In genomic region chr10:97180986-97181385, GRCh38 we compare ENCODE assay signal across 19 cellular contexts. TPM values are rescaled to one million over a fixed set of nuclear protein-coding genes. Genes with fewer than 3 reads are reported as not detected.
DNase-seq lines count a peak whose midpoint lies in the region; ATAC-seq, FAIRE-seq and TF ChIP-seq lines count a peak whose summit lies in the region.
"Had no signal": no experiment of that assay in that cellular context is flagged by ENCODE, and none has a peak within 500 bp of the region (broad histone marks: within the 10 kb centered on the region; RNA-seq: fewer than 3 reads in every experiment).

No MANE protein-coding gene starts in this region.

- H3K27me3 ChIP-seq in OCI-LY1 (ENCODE audit: insufficient read depth, low read length) (no peaks in the 10 kb centered on the region), spleen (replicated peaks in 1 of 7) (peaks cover 0 to 92% (median 26%) of the 10 kb centered on the region in 7 donors)

- WGBS in spleen, 5 donors = 89 to 93% (median 91%) methylated on average over 8 to 10 of the region's 10 CpGs

- H2AFZ ChIP-seq in OCI-LY1 (ENCODE audit: low read length) = no peak overlapping the region
- H2AFZ ChIP-seq: GM23248 had no signal

- ATAC-seq in GM21737 (IDR thresholded peaks at IDR 0.05; ENCODE audit: unreplicated experiment) = no peak
- ATAC-seq: A549; CD8-positive, alpha-beta T cell; HCT116 had no signal

- DNase-seq in HTR-8/SVneo (ENCODE audit: insufficient read length, low spot score) = no peak
- DNase-seq in islet precursor cell = peak; percentile 47
- peak; percentile 51 for DNase-seq in spleen
- no peak for DNase-seq in NK-92 (lab: John Stamatoyannopoulos, UW; ENCODE audit: unreplicated experiment)
- DNase-seq in NCI-H446 (lab: John Stamatoyannopoulos, UW) = no peak
- DNase-seq: CD8-positive, alpha-beta T cell; COR-L47; DMS153; DMS79 treated with DMSO at 0.1 percent for 48 hours; EL; GM23248 had no signal

- no peaks in the 10 kb centered on the region for H3F3A ChIP-seq in OCI-LY1 (ENCODE audit: insufficient read depth, low read length)

- H3K9me2 ChIP-seq in OCI-LY1 (ENCODE audit: low read depth, low read length) = no peaks in the 10 kb centered on the region

- TF ChIP-seq CTCF in OCI-LY1 (IDR thresholded peaks at IDR 0.05; ENCODE audit: low read length) (no peak), spleen (IDR thresholded peaks at IDR 0.05 in 8 of 11, conservative IDR thresholded peaks at IDR 0.05 in 3 of 11) (no peak)

- H3K9me3 ChIP-seq in OCI-LY1 (ENCODE audit: low read length) (no peaks in the 10 kb centered on the region), spleen (no peaks in the 10 kb centered on the region)
- H3K9me3 ChIP-seq: A549 had no signal

- no peaks in the 10 kb centered on the region for H3K36me3 ChIP-seq in OCI-LY1 (ENCODE audit: insufficient read depth, low read length)
- H3K36me3 ChIP-seq in spleen = no peaks in the 10 kb centered on the region

- H3K4me1 ChIP-seq in OCI-LY1 (ENCODE audit: insufficient read depth, low read length, severe bottlenecking) (peaks cover 23% of the 10 kb centered on the region), spleen (peaks cover 6 to 12% (median 10%) of the 10 kb centered on the region in 6 donors)

- FAIRE-seq in HTR-8/SVneo (lab: Jason Lieb, UNC) = peak; percentile 28
- FAIRE-seq: A549, D721Med, G401.6, GM12891, H54 had no signal

- no peak for TF ChIP-seq POLR2A in spleen (IDR thresholded peaks at IDR 0.05)

- peak overlapping the region; percentile 42; the same call in 1 of the 2 replicates for H3K4me2 ChIP-seq in OCI-LY1 (ENCODE audit: low read length)
- H3K4me2 ChIP-seq: A549 had no signal

- intact Hi-C loops in spleen (cut with DNase I; ENCODE audit: low total_unique reads) = no loop called here

- H3K79me2 ChIP-seq in OCI-LY1 (ENCODE audit: insufficient read depth, low read length) = 0 out of 2 replicates have a peak, but pooled peaks cover 12% of the 10 kb centered on the region

- H3K9ac ChIP-seq in OCI-LY1 (ENCODE audit: low read length) = no peak overlapping the region; the same call in 1 of the 2 replicates
- H3K9ac ChIP-seq: GM23248 had no signal

- H3K4me3 ChIP-seq in OCI-LY1 (ENCODE audit: low read depth, low read length, poor library complexity, severe bottlenecking) (no peak overlapping the region), spleen (no peak overlapping the region)
- H3K4me3 ChIP-seq: A549, GM23248 had no signal

- no peak overlapping the region for H3K27ac ChIP-seq in OCI-LY1 (ENCODE audit: low read depth, low read length, poor library complexity, severe bottlenecking)
- no peak overlapping the region for H3K27ac ChIP-seq in spleen
- H3K27ac ChIP-seq: A549, GM23248 had no signal

- no peaks in the 10 kb centered on the region for H4K20me1 ChIP-seq in OCI-LY1 (ENCODE audit: insufficient read depth, low read length)

RNA-seq across cellular contexts. Expression of gene SLIT1, which starts 4.8 kb away (rescaled TPM):
- total RNA-seq in spleen = under 1 TPM; 0.19 to 0.82 (median 0.64) TPM
- polyA plus RNA-seq in spleen = under 1 TPM; 0.11 to 0.52 (median 0.29) TPM
- total RNA-seq: GM23248 had no signal
- polyA plus RNA-seq: GM23248 had no signal

Comparison
In these comparisons a context has a peak if more than half of its experiments do, and no peak if none do; other contexts are left out.
1. DNase-seq: peak in islet precursor cell (single experiment) and spleen (single experiment); none in HTR-8/SVneo (single experiment), NK-92 (single experiment) and NCI-H446 (0 of 2).